8 cellular contexts compared by ENCODE assay signal in genomic region chr20:1437222-1437904, GRCh38. TPM values are rescaled to one million over a fixed set of nuclear protein-coding genes. Genes with fewer than 3 reads are reported as not detected.
DNase-seq lines count a peak whose midpoint lies in the region; ATAC-seq and TF ChIP-seq lines count a peak whose summit lies in the region.

No MANE protein-coding gene starts in this region.

- no peaks in the 10 kb centered on the region for H4K20me1 ChIP-seq in KMS-11 (ENCODE audit: insufficient read depth)

- peaks cover 17% of the 10 kb centered on the region for H3K4me1 ChIP-seq in KMS-11 (ENCODE audit: low read depth, poor library complexity, severe bottlenecking)

- no peak overlapping the region for H3K4me2 ChIP-seq in KMS-11

- H3K9me3 Mint-ChIP-seq in activated T-cell treated with anti-CD3 and anti-CD28 coated beads, Interleukin-2, amount 50 U/mL, for 72 hours = no peaks in the 10 kb centered on the region
- H3K9me3 Mint-ChIP-seq in neural crest cell = no peaks in the 10 kb centered on the region
- H3K9me3 Mint-ChIP-seq in stimulated activated naive CD8-positive, alpha-beta T cell treated with anti-CD3 and anti-CD28 coated beads, Interleukin-15, amount 100 ng/mL, for 72 hours = no peaks in the 10 kb centered on the region

- no peak overlapping the region for H3K27ac Mint-ChIP-seq in activated T-cell treated with anti-CD3 and anti-CD28 coated beads, Interleukin-2, amount 50 U/mL, for 72 hours
- no peak overlapping the region for H3K27ac Mint-ChIP-seq in neural crest cell (ENCODE audit: unreplicated experiment)
- peak overlapping the region in 1 of 2 donors; percentile 27 for H3K27ac Mint-ChIP-seq in stimulated activated naive CD8-positive, alpha-beta T cell treated with anti-CD3 and anti-CD28 coated beads, Interleukin-15, amount 100 ng/mL, for 72 hours

- no peaks in the 10 kb centered on the region for H3K27me3 Mint-ChIP-seq in activated T-cell treated with anti-CD3 and anti-CD28 coated beads, Interleukin-2, amount 50 U/mL, for 72 hours (ENCODE audit: low read depth)
- no peaks in the 10 kb centered on the region for H3K27me3 Mint-ChIP-seq in neural crest cell (ENCODE audit: low read depth)
- H3K27me3 Mint-ChIP-seq in stimulated activated naive CD8-positive, alpha-beta T cell treated with anti-CD3 and anti-CD28 coated beads, Interleukin-15, amount 100 ng/mL, for 72 hours = no peaks in the 10 kb centered on the region

- peaks cover 0 to 2% of the 10 kb centered on the region in 2 donors for H3K36me3 Mint-ChIP-seq in activated T-cell treated with anti-CD3 and anti-CD28 coated beads, Interleukin-2, amount 50 U/mL, for 72 hours (ENCODE audit: insufficient read depth in 2 of 2)
- peaks cover 16% of the 10 kb centered on the region for H3K36me3 Mint-ChIP-seq in neural crest cell (ENCODE audit: low read depth)

- H3K27ac ChIP-seq in KMS-11 = no peak overlapping the region

- no peak overlapping the region for H3K9ac ChIP-seq in KMS-11

- no peak overlapping the region for H3K4me3 Mint-ChIP-seq in activated T-cell treated with anti-CD3 and anti-CD28 coated beads, Interleukin-2, amount 50 U/mL, for 72 hours
- no peak overlapping the region for H3K4me3 Mint-ChIP-seq in neural crest cell
- H3K4me3 Mint-ChIP-seq in stimulated activated naive CD8-positive, alpha-beta T cell treated with anti-CD3 and anti-CD28 coated beads, Interleukin-15, amount 100 ng/mL, for 72 hours = no peak overlapping the region

- peaks cover 22% of the 10 kb centered on the region for H3K4me1 Mint-ChIP-seq in activated T-cell treated with anti-CD3 and anti-CD28 coated beads, Interleukin-2, amount 50 U/mL, for 72 hours (ENCODE audit: low read depth)
- H3K4me1 Mint-ChIP-seq in neural crest cell = peaks cover 4% of the 10 kb centered on the region
- H3K4me1 Mint-ChIP-seq in stimulated activated naive CD8-positive, alpha-beta T cell treated with anti-CD3 and anti-CD28 coated beads, Interleukin-15, amount 100 ng/mL, for 72 hours = peaks cover 42% of the 10 kb centered on the region

- H3K4me3 ChIP-seq in KMS-11 (IDR thresholded peaks at IDR 0.05; ENCODE audit: insufficient read depth, low read depth, low read length) (no peak overlapping the region), fibroblast of mammary gland (ENCODE audit: control insufficient read depth, low read depth, low read length) (no peak overlapping the region)

- DNase-seq in EL (peak; percentile 75), RPMI7951 (ENCODE audit: low read depth) (peak; percentile 79), fibroblast of mammary gland (ENCODE audit: low read depth) (peak; percentile 89), neural crest cell (ENCODE audit: low read depth, low spot score) (peak; percentile 76)
- peak; percentile 69 to 74 for DNase-seq in activated T-cell treated with anti-CD3 and anti-CD28 coated beads, Interleukin-2, amount 50 U/mL, for 72 hours
- peak; percentile 54 to 72 for DNase-seq in stimulated activated naive CD8-positive, alpha-beta T cell treated with anti-CD3 and anti-CD28 coated beads, Interleukin-15, amount 100 ng/mL, for 72 hours

- no peaks in the 10 kb centered on the region for H3K79me2 ChIP-seq in KMS-11 (ENCODE audit: insufficient read depth, low read depth)

- H2AFZ ChIP-seq in KMS-11 (ENCODE audit: low read depth) = no peak overlapping the region

- no peaks in the 10 kb centered on the region for H3K36me3 ChIP-seq in KMS-11 (ENCODE audit: insufficient read depth)

- no peak for ATAC-seq in activated T-cell treated with anti-CD3 and anti-CD28 coated beads, Interleukin-2, amount 50 U/mL, for 72 hours (replicated peaks in 1 of 2)
- no peak for ATAC-seq in stimulated activated naive CD8-positive, alpha-beta T cell treated with anti-CD3 and anti-CD28 coated beads, Interleukin-15, amount 100 ng/mL, for 72 hours
- no peak for ATAC-seq in GM21367 (IDR thresholded peaks at IDR 0.05; ENCODE audit: unreplicated experiment)

- TF ChIP-seq CTCF in KMS-11 (conservative IDR thresholded peaks at IDR 0.05; ENCODE audit: low read depth, low read length) (peak; percentile 91), fibroblast of mammary gland (conservative IDR thresholded peaks at IDR 0.05; ENCODE audit: control insufficient read depth, insufficient read depth, low read depth, low read length) (peak; percentile 95), neural crest cell (conservative IDR thresholded peaks at IDR 0.05) (peak; percentile 86)

- no peaks in the 10 kb centered on the region for H3K27me3 ChIP-seq in KMS-11 (ENCODE audit: insufficient read depth, low read depth)

RNA-seq across cellular contexts. Expression of gene NSFL1C, which starts 29.3 kb away (rescaled TPM):
- 35.2 and 44.1 TPM in 2 replicates for total RNA-seq in RPMI7951 (2014; rRNA removed; shearing (Covaris generic))
- 10 to 100 TPM; 57.9 to 75.4 TPM for total RNA-seq in activated T-cell treated with anti-CD3 and anti-CD28 coated beads, Interleukin-2, amount 50 U/mL, for 72 hours
- total RNA-seq in neural crest cell = 93.9 and 97.7 TPM in 2 replicates

RNA-seq across cellular contexts. Expression of gene FKBP1A, which starts 44.5 kb away (rescaled TPM):
- total RNA-seq in RPMI7951 (2014; rRNA removed; shearing (Covaris generic)) = 527 and 564 TPM in 2 replicates
- total RNA-seq in activated T-cell treated with anti-CD3 and anti-CD28 coated beads, Interleukin-2, amount 50 U/mL, for 72 hours = 100 to 1,000 TPM; 228 to 278 TPM
- total RNA-seq in neural crest cell = 176 and 185 TPM in 2 replicates

RNA-seq across cellular contexts. Expression of gene SIRPB2, which starts 53.9 kb away (rescaled TPM):
- not detected in 2 replicates for total RNA-seq in RPMI7951 (2014; rRNA removed; shearing (Covaris generic))
- total RNA-seq in activated T-cell treated with anti-CD3 and anti-CD28 coated beads, Interleukin-2, amount 50 U/mL, for 72 hours = not detected
- not detected in 2 replicates for total RNA-seq in neural crest cell
